In genomic region chr4:7023486-7023885, GRCh38 we compare ENCODE assay signal across 20 cellular contexts. TPM values are rescaled to one million over a fixed set of nuclear protein-coding genes. Genes with fewer than 3 reads are reported as not detected.
DNase-seq lines count a peak whose midpoint lies in the region; ATAC-seq and TF ChIP-seq lines count a peak whose summit lies in the region.
"Had no signal": no experiment of that assay in that cellular context is flagged by ENCODE, and none has a peak within 500 bp of the region (broad histone marks: within the 10 kb centered on the region; RNA-seq: fewer than 3 reads in every experiment).

No MANE protein-coding gene starts in this region.

- TF ChIP-seq CTCF in RWPE2 (IDR thresholded peaks at IDR 0.05; ENCODE audit: poor library complexity, severe bottlenecking), result no peak
- no peak for TF ChIP-seq CTCF in smooth muscle cell (IDR thresholded peaks at IDR 0.05; ENCODE audit: borderline replicate concordance, insufficient read depth, poor library complexity, severe bottlenecking)

- H3K79me2 ChIP-seq in smooth muscle cell (ENCODE audit: low read depth), result no peaks in the 10 kb centered on the region

- H4K91ac ChIP-seq in mesenchymal stem cell (ENCODE audit: low read length), result no peak overlapping the region

- H3K4me3 Mint-ChIP-seq in activated naive CD4-positive, alpha-beta T cell treated with anti-CD3 and anti-CD28 coated beads, Interleukin-2, amount 50 U/mL, for 24 hours, result no peak overlapping the region
- H3K4me3 Mint-ChIP-seq: CD8-positive, alpha-beta memory T cell had no signal

- no peaks in the 10 kb centered on the region for H3K9me3 Mint-ChIP-seq in activated naive CD4-positive, alpha-beta T cell treated with anti-CD3 and anti-CD28 coated beads, Interleukin-2, amount 50 U/mL, for 24 hours
- H3K9me3 Mint-ChIP-seq: CD8-positive, alpha-beta memory T cell had no signal

- no peaks in the 10 kb centered on the region for H3K9me3 ChIP-seq in RWPE2 (ENCODE audit: severe bottlenecking)
- no peaks in the 10 kb centered on the region for H3K9me3 ChIP-seq in mesenchymal stem cell (ENCODE audit: control insufficient read depth, low read length)
- H3K9me3 ChIP-seq in smooth muscle cell (replicated peaks; ENCODE audit: low read depth), result no peaks in the 10 kb centered on the region
- H3K9me3 ChIP-seq in effector memory CD4-positive, alpha-beta T cell (ENCODE audit: control insufficient read depth, low read length), result no peaks in the 10 kb centered on the region

- H3K4me3 ChIP-seq in RWPE2 (ENCODE audit: severe bottlenecking) (no peak overlapping the region), mesenchymal stem cell (ENCODE audit: insufficient read depth in 1 of 2, low read depth in 1 of 2, low read length in 2 of 2) (no peak overlapping the region), smooth muscle cell (no peak overlapping the region)
- H3K4me3 ChIP-seq in effector memory CD4-positive, alpha-beta T cell (ENCODE audit: insufficient read depth, low read depth, low read length, poor library complexity, severe bottlenecking), result no peak overlapping the region

- H3K36me3 Mint-ChIP-seq in activated naive CD4-positive, alpha-beta T cell treated with anti-CD3 and anti-CD28 coated beads, Interleukin-2, amount 50 U/mL, for 24 hours, result peaks cover 13% of the 10 kb centered on the region

- H3K79me1 ChIP-seq in mesenchymal stem cell (replicated peaks; ENCODE audit: low read length, poor library complexity, severe bottlenecking), result peaks cover 22% of the 10 kb centered on the region

- H3K9ac ChIP-seq in mesenchymal stem cell (ENCODE audit: low read length), result no peak overlapping the region
- H3K9ac ChIP-seq in smooth muscle cell (ENCODE audit: low read depth), result no peak overlapping the region

- H3K36me3 ChIP-seq in RWPE2 (ENCODE audit: low read depth) (peaks cover 62% of the 10 kb centered on the region), mesenchymal stem cell (ENCODE audit: control insufficient read depth in 1 of 2, insufficient read depth in 2 of 2, low read depth in 1 of 2, low read length in 2 of 2) (peaks cover 50 to 52% of the 10 kb centered on the region in 2 experiments), smooth muscle cell (ENCODE audit: low read depth) (no peaks in the 10 kb centered on the region)
- H3K36me3 ChIP-seq in effector memory CD4-positive, alpha-beta T cell (ENCODE audit: control insufficient read depth, insufficient read depth, low read length), result peaks cover 63% of the 10 kb centered on the region

- H2BK12ac ChIP-seq in mesenchymal stem cell (ENCODE audit: low read length in 2 of 2), result no peak overlapping the region

- WGBS in mesenchymal stem cell, result 97% methylated on average over 16 of the region's 16 CpGs
- WGBS in smooth muscle cell (ENCODE audit: low lambda C conversion rate), result 94% methylated on average over 16 of the region's 16 CpGs

- no peak overlapping the region for H2BK120ac ChIP-seq in mesenchymal stem cell (ENCODE audit: low read depth, low read length)

- H3K4me2 ChIP-seq in mesenchymal stem cell (ENCODE audit: low read length, poor library complexity, severe bottlenecking) (no peak overlapping the region), smooth muscle cell (no peak overlapping the region)

- peak overlapping the region; percentile 25 for H2AK5ac ChIP-seq in mesenchymal stem cell (ENCODE audit: low read length, severe bottlenecking)

- DNase-seq in activated naive CD4-positive, alpha-beta T cell treated with anti-CD3 and anti-CD28 coated beads, Interleukin-2, amount 50 U/mL, for 16 hours, result no peak
- DNase-seq in RWPE2 (ENCODE audit: low spot score) (no peak), mesenchymal stem cell (no peak), smooth muscle cell (lab: John Stamatoyannopoulos, UW; ENCODE audit: unreplicated experiment) (no peak), NCI-H1694 treated with DMSO at 0.1 percent for 48 hours (lab: John Stamatoyannopoulos, UW) (no peak), NCI-H1694 (lab: John Stamatoyannopoulos, UW) (no peak)
- no peak for DNase-seq in effector memory CD4-positive, alpha-beta T cell
- DNase-seq: C1 segment of cervical spinal cord; CD8-positive, alpha-beta memory T cell; GOT3; NCI-H1092; NCI-H1436; NCI-H2029; NCI-H226; NCI-H510A treated with DMSO at 0.1 percent for 48 hours; NCI-H748 treated with DMSO at 0.1 percent for 48 hours; Right ventricle myocardium superior had no signal

- H3K4me1 ChIP-seq in RWPE2 (ENCODE audit: insufficient read depth, poor library complexity, severe bottlenecking), result peaks cover 31% of the 10 kb centered on the region
- H3K4me1 ChIP-seq in mesenchymal stem cell (ENCODE audit: control insufficient read depth, insufficient read depth, low read depth, low read length), result peaks cover 32% of the 10 kb centered on the region
- peaks cover 4% of the 10 kb centered on the region for H3K4me1 ChIP-seq in smooth muscle cell (ENCODE audit: low read depth)
- H3K4me1 ChIP-seq in effector memory CD4-positive, alpha-beta T cell (ENCODE audit: control insufficient read depth, insufficient read depth, low read length, poor library complexity, severe bottlenecking), result no peaks in the 10 kb centered on the region

- ATAC-seq in RWPE2 (ENCODE audit: low read depth), result no peak
- ATAC-seq: HCT116 had no signal

- peak overlapping the region; percentile 92 for H2BK15ac ChIP-seq in mesenchymal stem cell (ENCODE audit: low read depth, poor library complexity, severe bottlenecking)

- H2AFZ ChIP-seq in mesenchymal stem cell (ENCODE audit: low read depth, low read length) (no peak overlapping the region), smooth muscle cell (ENCODE audit: low read depth) (no peak overlapping the region)

- H4K8ac ChIP-seq in mesenchymal stem cell (ENCODE audit: low read length), result no peak overlapping the region

- peaks cover 6% of the 10 kb centered on the region for H3K4me1 Mint-ChIP-seq in activated naive CD4-positive, alpha-beta T cell treated with anti-CD3 and anti-CD28 coated beads, Interleukin-2, amount 50 U/mL, for 24 hours
- H3K4me1 Mint-ChIP-seq: CD8-positive, alpha-beta memory T cell had no signal

- no peak overlapping the region for H3K4ac ChIP-seq in mesenchymal stem cell (ENCODE audit: low read depth in 1 of 2, low read length in 2 of 2)

- H3K14ac ChIP-seq in mesenchymal stem cell (ENCODE audit: low read length in 2 of 2), result no peak overlapping the region

- no peak overlapping the region for H2BK5ac ChIP-seq in mesenchymal stem cell (ENCODE audit: low read depth, low read length, poor library complexity, severe bottlenecking)

- no peaks in the 10 kb centered on the region for H4K20me1 ChIP-seq in smooth muscle cell (ENCODE audit: low read depth)

- peak overlapping the region; percentile 97 for H3K27ac ChIP-seq in RWPE2 (ENCODE audit: poor library complexity, severe bottlenecking)
- no peak overlapping the region for H3K27ac ChIP-seq in mesenchymal stem cell (ENCODE audit: low read length, poor library complexity, severe bottlenecking)
- H3K27ac ChIP-seq in smooth muscle cell (ENCODE audit: low read depth), result peak overlapping the region; percentile 85
- H3K27ac ChIP-seq in effector memory CD4-positive, alpha-beta T cell (ENCODE audit: insufficient read depth, low read length, poor library complexity, severe bottlenecking), result no peak overlapping the region
- H3K27ac ChIP-seq: 22Rv1 had no signal

- no peak overlapping the region for H3K18ac ChIP-seq in mesenchymal stem cell (ENCODE audit: low read depth in 1 of 2, low read length in 2 of 2)

- H3K27me3 ChIP-seq in RWPE2 (ENCODE audit: insufficient read depth, poor library complexity, severe bottlenecking) (no peaks in the 10 kb centered on the region), mesenchymal stem cell (ENCODE audit: control insufficient read depth in 1 of 2, insufficient read depth in 1 of 2, low read length in 2 of 2) (no peaks in the 10 kb centered on the region), smooth muscle cell (ENCODE audit: low read depth) (no peaks in the 10 kb centered on the region)
- no peaks in the 10 kb centered on the region for H3K27me3 ChIP-seq in effector memory CD4-positive, alpha-beta T cell (replicated peaks; ENCODE audit: control insufficient read depth, insufficient read depth, low read length, poor library complexity, severe bottlenecking)

- no peaks in the 10 kb centered on the region for H3K27me3 Mint-ChIP-seq in activated naive CD4-positive, alpha-beta T cell treated with anti-CD3 and anti-CD28 coated beads, Interleukin-2, amount 50 U/mL, for 24 hours
- H3K27me3 Mint-ChIP-seq: CD8-positive, alpha-beta memory T cell had no signal

- no peak overlapping the region for H3K23ac ChIP-seq in mesenchymal stem cell (ENCODE audit: low read length in 2 of 2)

- peak overlapping the region; percentile 46 for H3K27ac Mint-ChIP-seq in activated naive CD4-positive, alpha-beta T cell treated with anti-CD3 and anti-CD28 coated beads, Interleukin-2, amount 50 U/mL, for 24 hours

- H3F3A ChIP-seq in smooth muscle cell (ENCODE audit: low read depth), result no peaks in the 10 kb centered on the region

RNA-seq across cellular contexts. Expression of gene TADA2B, which starts 19.7 kb away (rescaled TPM):
- polyA plus RNA-seq in mesenchymal stem cell (2013, experiment 1 of 2), result 13.5 TPM
- 14.1 TPM for polyA plus RNA-seq in mesenchymal stem cell (2013, experiment 2 of 2)
- total RNA-seq in smooth muscle cell, result 6.3 and 9.2 TPM in 2 replicates
- polyA plus RNA-seq in smooth muscle cell, result 9.1 and 9.9 TPM in 2 replicates

RNA-seq across cellular contexts. Expression of gene GRPEL1, which starts 44.4 kb away (rescaled TPM):
- polyA plus RNA-seq in mesenchymal stem cell (2013, experiment 1 of 2), result 21.0 TPM
- polyA plus RNA-seq in mesenchymal stem cell (2013, experiment 2 of 2), result 23.6 TPM
- 18.6 and 26.0 TPM in 2 replicates for total RNA-seq in smooth muscle cell
- 40.6 and 48.2 TPM in 2 replicates for polyA plus RNA-seq in smooth muscle cell

Comparison
In these comparisons a context has a peak if more than half of its experiments do, and no peak if none do; other contexts are left out.
1. H3K27ac ChIP-seq: peak in RWPE2 (single experiment) and smooth muscle cell (single experiment); none in mesenchymal stem cell (single experiment) and effector memory CD4-positive, alpha-beta T cell (single experiment).